Comparison of ENCODE assay signal across 1 cellular context in the genomic region with DNA sequence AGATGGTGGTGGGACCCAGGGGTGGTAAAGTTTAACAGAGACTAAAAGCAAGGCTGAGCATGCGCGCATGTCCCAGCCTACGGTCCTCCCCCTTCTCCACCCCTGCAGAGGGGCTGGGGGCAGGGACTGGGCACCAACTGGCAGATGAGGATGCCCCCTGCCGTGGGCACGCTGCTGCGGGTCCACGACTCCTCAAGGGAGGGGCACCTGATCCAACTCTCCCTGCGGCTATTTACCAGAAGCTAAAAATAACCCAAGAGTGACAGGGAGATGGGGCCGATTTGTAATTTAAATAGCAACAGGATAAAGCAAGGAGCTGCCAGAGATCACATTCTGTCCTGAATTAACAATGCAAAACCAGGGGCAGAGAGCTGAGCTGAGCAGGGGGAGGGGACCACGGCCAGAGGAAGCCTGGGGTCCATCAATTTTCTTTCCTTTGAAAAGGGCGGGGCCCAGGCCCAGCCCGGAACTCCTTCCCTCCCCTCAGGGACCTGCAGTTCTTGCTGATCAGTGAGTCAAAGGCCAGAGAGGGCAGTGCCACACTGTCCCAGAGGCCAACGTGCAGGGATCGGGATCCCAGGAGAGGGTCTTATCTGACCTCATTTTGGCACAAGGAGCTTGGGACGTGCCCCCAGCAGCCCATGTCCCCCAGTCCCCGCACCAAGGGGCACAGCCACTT.
TF ChIP-seq lines count a peak whose summit lies in the region.

No MANE protein-coding gene starts in this region.

TF ChIP-seq in HCT116, 20 proteins besides CTCF, POLR2A, EP300 and RAD21 (continued from another document):
- TF ChIP-seq, protein P1, sequence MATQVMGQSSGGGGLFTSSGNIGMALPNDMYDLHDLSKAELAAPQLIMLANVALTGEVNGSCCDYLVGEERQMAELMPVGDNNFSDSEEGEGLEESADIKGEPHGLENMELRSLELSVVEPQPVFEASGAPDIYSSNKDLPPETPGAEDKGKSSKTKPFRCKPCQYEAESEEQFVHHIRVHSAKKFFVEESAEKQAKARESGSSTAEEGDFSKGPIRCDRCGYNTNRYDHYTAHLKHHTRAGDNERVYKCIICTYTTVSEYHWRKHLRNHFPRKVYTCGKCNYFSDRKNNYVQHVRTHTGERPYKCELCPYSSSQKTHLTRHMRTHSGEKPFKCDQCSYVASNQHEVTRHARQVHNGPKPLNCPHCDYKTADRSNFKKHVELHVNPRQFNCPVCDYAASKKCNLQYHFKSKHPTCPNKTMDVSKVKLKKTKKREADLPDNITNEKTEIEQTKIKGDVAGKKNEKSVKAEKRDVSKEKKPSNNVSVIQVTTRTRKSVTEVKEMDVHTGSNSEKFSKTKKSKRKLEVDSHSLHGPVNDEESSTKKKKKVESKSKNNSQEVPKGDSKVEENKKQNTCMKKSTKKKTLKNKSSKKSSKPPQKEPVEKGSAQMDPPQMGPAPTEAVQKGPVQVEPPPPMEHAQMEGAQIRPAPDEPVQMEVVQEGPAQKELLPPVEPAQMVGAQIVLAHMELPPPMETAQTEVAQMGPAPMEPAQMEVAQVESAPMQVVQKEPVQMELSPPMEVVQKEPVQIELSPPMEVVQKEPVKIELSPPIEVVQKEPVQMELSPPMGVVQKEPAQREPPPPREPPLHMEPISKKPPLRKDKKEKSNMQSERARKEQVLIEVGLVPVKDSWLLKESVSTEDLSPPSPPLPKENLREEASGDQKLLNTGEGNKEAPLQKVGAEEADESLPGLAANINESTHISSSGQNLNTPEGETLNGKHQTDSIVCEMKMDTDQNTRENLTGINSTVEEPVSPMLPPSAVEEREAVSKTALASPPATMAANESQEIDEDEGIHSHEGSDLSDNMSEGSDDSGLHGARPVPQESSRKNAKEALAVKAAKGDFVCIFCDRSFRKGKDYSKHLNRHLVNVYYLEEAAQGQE (IDR thresholded peaks at IDR 0.05; ENCODE audit: low read depth), result no peak
- TF ChIP-seq EZH2phosphoT487 (IDR thresholded peaks at IDR 0.05; ENCODE audit: borderline replicate concordance) (no peak), YY1 (IDR thresholded peaks at IDR 0.05; ENCODE audit: extremely low read depth, insufficient replicate concordance, low read depth, low read length) (no peak), MAX (IDR thresholded peaks at IDR 0.05) (no peak), FOSL1 (IDR thresholded peaks at IDR 0.05; ENCODE audit: low read depth) (no peak), EGR1 (IDR thresholded peaks at IDR 0.05; ENCODE audit: low read depth) (no peak), ELF1 (IDR thresholded peaks at IDR 0.05; ENCODE audit: borderline replicate concordance, low read depth) (no peak), TCF7L2 (IDR thresholded peaks at IDR 0.05; ENCODE audit: borderline replicate concordance, extremely low read depth, insufficient read depth, insufficient read length) (no peak), POLR2AphosphoS5 (IDR thresholded peaks at IDR 0.05; ENCODE audit: low read depth, low read length) (no peak)
